ENCODE assay signal across 1 cellular context in genomic region chr3:88141458-88142083, GRCh38.
TF ChIP-seq lines count a peak whose summit lies in the region.

No MANE protein-coding gene starts in this region.

TF ChIP-seq in K562, 482 proteins besides CTCF, POLR2A, EP300 and RAD21 (continued from another document):
- TF ChIP-seq KDM2B (CRISPR knock-in tag; IDR thresholded peaks at IDR 0.05) (no peak), MTA1 (IDR thresholded peaks at IDR 0.05; ENCODE audit: borderline replicate concordance) (no peak), ZNF449 (CRISPR knock-in tag; IDR thresholded peaks at IDR 0.05) (no peak), CEBPZ (IDR thresholded peaks at IDR 0.05; ENCODE audit: borderline replicate concordance, low read depth, low read length) (no peak), TFAP4 (CRISPR knock-in tag; IDR thresholded peaks at IDR 0.05; ENCODE audit: borderline replicate concordance) (no peak), THAP7 (CRISPR knock-in tag; IDR thresholded peaks at IDR 0.05) (no peak), SIN3B (IDR thresholded peaks at IDR 0.05; ENCODE audit: low read depth) (no peak), ARID4B (CRISPR knock-in tag; IDR thresholded peaks at IDR 0.05) (no peak), KLF1 (tag; IDR thresholded peaks at IDR 0.05) (no peak), XRCC5 (IDR thresholded peaks at IDR 0.05; ENCODE audit: low read depth, low read length) (no peak), FOXJ2 (tag; IDR thresholded peaks at IDR 0.05) (no peak)
